In genomic region chr21:45997205-45997494, GRCh38 we compare ENCODE assay signal across 18 cellular contexts. TPM values are rescaled to one million over a fixed set of nuclear protein-coding genes. Genes with fewer than 3 reads are reported as not detected.
DNase-seq lines count a peak whose midpoint lies in the region; ATAC-seq and TF ChIP-seq lines count a peak whose summit lies in the region.
"Had no signal": no experiment of that assay in that cellular context is flagged by ENCODE, and none has a peak within 500 bp of the region (broad histone marks: within the 10 kb centered on the region; RNA-seq: fewer than 3 reads in every experiment).

No MANE protein-coding gene starts in this region.

- no peak overlapping the region for H3K9ac ChIP-seq in rectal smooth muscle tissue (ENCODE audit: low read length)

- H3K4me3 Mint-ChIP-seq in CD8-positive, alpha-beta memory T cell, result no peak overlapping the region
- H3K4me3 Mint-ChIP-seq: HFFc6 had no signal

- H3K9me3 ChIP-seq in esophagus muscularis mucosa, result no peaks in the 10 kb centered on the region
- H3K9me3 ChIP-seq in tibial artery, result no peaks in the 10 kb centered on the region
- H3K9me3 ChIP-seq in CD8-positive, alpha-beta memory T cell (ENCODE audit: low read length), result no peaks in the 10 kb centered on the region
- H3K9me3 ChIP-seq: A549 had no signal

- intact Hi-C loops in Right ventricle myocardium inferior (cut with DNase I), result no loop called here
- intact Hi-C loops in left ventricle myocardium superior (cut with micrococcal nuclease), result no loop called here
- intact Hi-C loops in esophagus muscularis mucosa (cut with DNase I), result no loop called here
- intact Hi-C loops in tibial artery (cut with DNase I; ENCODE audit: low total_unique reads), result loop anchor here (10.0 kb wide), 1 partner anchor 128 kb away; no protein-coding TSS in a partner anchor

- TF ChIP-seq CTCF in esophagus muscularis mucosa (IDR thresholded peaks at IDR 0.05) (no peak), tibial artery (IDR thresholded peaks at IDR 0.05) (no peak)

- no peak for TF ChIP-seq POLR2A in esophagus muscularis mucosa (IDR thresholded peaks at IDR 0.05; ENCODE audit: low read depth)

- H3K27ac ChIP-seq in esophagus muscularis mucosa (replicated peaks in 1 of 4) (peak overlapping the region; percentile 79 to 85 (median 81)), rectal smooth muscle tissue (ENCODE audit: low read depth, low read length) (peak overlapping the region; percentile 14), tibial artery (peak overlapping the region; percentile 30 to 31)
- H3K27ac ChIP-seq in CD8-positive, alpha-beta memory T cell (ENCODE audit: low read depth, low read length), result no peak overlapping the region
- H3K27ac ChIP-seq: A549, C4-2B had no signal

- no peak for ATAC-seq in Right ventricle myocardium inferior
- ATAC-seq in left ventricle myocardium superior, result no peak
- no peak for ATAC-seq in GM21576 (IDR thresholded peaks at IDR 0.05; ENCODE audit: unreplicated experiment)
- no peak for ATAC-seq in HG03159 (IDR thresholded peaks at IDR 0.05; ENCODE audit: unreplicated experiment)
- ATAC-seq: A549 had no signal

- CTCF ChIA-PET in CD8-positive, alpha-beta memory T cell (lab: Charles Lee), result no interaction called here

- H3K4me1 ChIP-seq in esophagus muscularis mucosa (peaks cover 3 to 85% (median 79%) of the 10 kb centered on the region in 4 donors), rectal smooth muscle tissue (ENCODE audit: control insufficient read depth, insufficient read depth, low read length) (peaks cover 11% of the 10 kb centered on the region), tibial artery (peaks cover 0 to 28% (median 3%) of the 10 kb centered on the region in 4 donors)
- no peaks in the 10 kb centered on the region for H3K4me1 ChIP-seq in CD8-positive, alpha-beta memory T cell (ENCODE audit: insufficient read depth, low read length)
- H3K4me1 ChIP-seq: A549 had no signal

- no peak overlapping the region for H3K27ac Mint-ChIP-seq in CD8-positive, alpha-beta memory T cell
- H3K27ac Mint-ChIP-seq: HFFc6 had no signal

- H3K4me3 ChIP-seq in esophagus muscularis mucosa (no peak overlapping the region), rectal smooth muscle tissue (ENCODE audit: low read length) (no peak overlapping the region), tibial artery (no peak overlapping the region)
- H3K4me3 ChIP-seq in CD8-positive, alpha-beta memory T cell (ENCODE audit: low read length), result no peak overlapping the region
- H3K4me3 ChIP-seq: A549 had no signal

- H3K27me3 ChIP-seq in esophagus muscularis mucosa (no peaks in the 10 kb centered on the region), rectal smooth muscle tissue (ENCODE audit: control insufficient read depth, insufficient read depth, low read length) (no peaks in the 10 kb centered on the region), tibial artery (no peaks in the 10 kb centered on the region)
- no peaks in the 10 kb centered on the region for H3K27me3 ChIP-seq in CD8-positive, alpha-beta memory T cell (ENCODE audit: insufficient read depth, low read length, poor library complexity, severe bottlenecking)

- TF ChIP-seq EP300 in esophagus muscularis mucosa (IDR thresholded peaks at IDR 0.05), result no peak

- POLR2A ChIA-PET in CD8-positive, alpha-beta memory T cell (lab: Charles Lee), result no interaction called here

- H3K36me3 ChIP-seq in esophagus muscularis mucosa (peaks cover 80 to 98% (median 95%) of the 10 kb centered on the region in 4 donors), rectal smooth muscle tissue (ENCODE audit: control insufficient read depth, insufficient read depth, low read length) (peaks cover 3% of the 10 kb centered on the region), tibial artery (peaks cover 77 to 97% (median 97%) of the 10 kb centered on the region in 3 donors)
- no peaks in the 10 kb centered on the region for H3K36me3 ChIP-seq in CD8-positive, alpha-beta memory T cell (ENCODE audit: insufficient read depth, low read length)

- peaks cover 0 to 1% of the 10 kb centered on the region in 2 donors for H3K27me3 Mint-ChIP-seq in CD8-positive, alpha-beta memory T cell

- WGBS in esophagus muscularis mucosa, result 67% methylated on average over 3 of the region's 9 CpGs

- no peaks in the 10 kb centered on the region for H3K9me3 Mint-ChIP-seq in CD8-positive, alpha-beta memory T cell
- H3K9me3 Mint-ChIP-seq: HFFc6 had no signal

- DNase-seq in Right ventricle myocardium inferior (ENCODE audit: missing footprints) (peak; percentile 50), left ventricle myocardium superior (no peak), esophagus muscularis mucosa (ENCODE audit: extremely low spot score) (no peak), tibial artery (no peak)
- no peak for DNase-seq in CD8-positive, alpha-beta memory T cell
- DNase-seq: COR-L47, GF-D8, HFFc6, NCI-H1092, NCI-H146, NCI-H2081, NCI-H748 treated with DMSO at 0.1 percent for 48 hours, RPMI8226 had no signal

- H3K4me1 Mint-ChIP-seq in CD8-positive, alpha-beta memory T cell, result no peaks in the 10 kb centered on the region

- H3K36me3 Mint-ChIP-seq in CD8-positive, alpha-beta memory T cell, result no peaks in the 10 kb centered on the region

RNA-seq across cellular contexts. Expression of gene COL6A1, which starts 15.6 kb away (rescaled TPM):
- 228 TPM for total RNA-seq in Right ventricle myocardium inferior
- 188 TPM for total RNA-seq in left ventricle myocardium superior
- 1,000 to 10,000 TPM in 2 of 4 donors, 100 to 1,000 TPM in 2; 646 to 1,432 (median 1,078) TPM for total RNA-seq in esophagus muscularis mucosa
- total RNA-seq in CD8-positive, alpha-beta memory T cell, result 10 to 100 TPM; 12.1 to 13.1 TPM
- polyA plus RNA-seq in CD8-positive, alpha-beta memory T cell, result 1.6 TPM

Comparison
In these comparisons a context has a peak if more than half of its experiments do, and no peak if none do; other contexts are left out.
1. RNA of gene COL6A1, which starts 15.6 kb away (total RNA-seq): 646 to 1,432 TPM in esophagus muscularis mucosa, 228 TPM in Right ventricle myocardium inferior (single experiment) and 188 TPM in left ventricle myocardium superior (single experiment); 12.1 to 13.1 TPM in CD8-positive, alpha-beta memory T cell; every median in the first group is over 10 times any median in the second.